Comparison of ENCODE assay signal across 29 cellular contexts in the genomic region with DNA sequence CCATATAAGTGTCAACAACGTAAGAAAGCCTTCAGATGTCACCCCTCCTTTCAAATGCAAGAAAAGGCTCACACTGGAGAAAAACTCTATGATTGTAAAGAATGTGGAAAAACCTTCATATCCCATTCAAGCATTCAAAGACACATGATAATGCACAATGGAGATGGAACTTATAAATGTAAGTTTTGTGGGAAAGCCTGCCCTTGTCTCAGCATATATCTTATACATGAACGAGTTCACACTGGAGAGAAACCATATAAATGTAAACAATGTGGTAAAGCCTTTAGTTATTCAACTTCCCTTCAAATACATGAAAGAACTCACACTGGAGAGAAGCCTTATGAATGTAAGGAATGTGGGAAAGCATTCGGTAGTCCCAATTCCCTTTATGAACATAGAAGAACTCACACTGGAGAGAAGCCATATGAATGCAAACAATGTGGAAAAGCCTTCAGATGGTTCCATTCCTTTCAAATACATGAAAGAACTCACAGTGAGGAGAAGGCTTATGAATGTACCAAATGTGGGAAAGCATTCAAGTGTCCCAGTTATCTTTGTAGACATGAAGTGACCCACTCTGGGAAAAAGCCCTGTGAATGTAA. TPM values are rescaled to one million over a fixed set of nuclear protein-coding genes. Genes with fewer than 3 reads are reported as not detected.
A peak's percentile ranks its signal among the peaks of the same experiment; 100 is the strongest.
DNase-seq lines count a peak whose midpoint lies in the region; ATAC-seq, FAIRE-seq and TF ChIP-seq lines count a peak whose summit lies in the region.
"Had no signal": no experiment of that assay in that cellular context is flagged by ENCODE, and none has a peak within 500 bp of the region (broad histone marks: within the 10 kb centered on the region; RNA-seq: fewer than 3 reads in every experiment).

No MANE protein-coding gene starts in this region.

- H3K4me3 Mint-ChIP-seq in stimulated activated naive B cell treated with anti-CD40 and anti-IgM and Interleukin-4, amounts not matched to agents 10 μg/mL and 1 μg/mL and 100 μg/mL, for 72 hours: no peak overlapping the region
- H3K4me3 Mint-ChIP-seq: activated CD4-positive, alpha-beta T cell treated with anti-CD3 and anti-CD28 coated beads, Interleukin-2, amount 10 ng/mL, durations not matched to agents 7 days and 5 days; activated naive CD8-positive, alpha-beta T cell treated with anti-CD3 and anti-CD28 coated beads, Interleukin-2, amount 10 ng/mL, durations not matched to agents 7 days and 5 days; activated T-cell treated with anti-CD3 and anti-CD28 coated beads, Interleukin-2, amount 50 U/mL, for 24 hours; dendritic cell treated with granulocyte-macrophage colony-stimulating factor and Interleukin-4, amounts not matched to agents 40 ng/mL and 50 ng/mL, for 4 days had no signal

- no peaks in the 10 kb centered on the region for H3K9me1 ChIP-seq in K562 (ENCODE audit: control insufficient read depth, insufficient read depth, low read length)

- CTCF ChIA-PET in K562 (lab: Yijun Ruan, JAX; ENCODE audit: low intra/inter-chr PET ratio): no interaction called here

- intact Hi-C loops in K562 (cut with micrococcal nuclease): no loop called here

- DNase-seq in OCI-M1 (lab: John Stamatoyannopoulos, UW): peak; percentile 58
- DNase-seq in K562 (ENCODE audit: extremely low read depth in 1 of 4, low spot score in 3 of 4): no peak
- DNase-seq in thoracic aorta (ENCODE audit: low spot score): no peak
- no peak for DNase-seq in stimulated activated naive B cell treated with anti-CD40 and anti-IgM and Interleukin-4, amounts not matched to agents 10 μg/mL and 1 μg/mL and 100 μg/mL, for 72 hours
- DNase-seq: activated CD4-positive, alpha-beta T cell treated with anti-CD3 and anti-CD28 coated beads, Interleukin-2, amount 10 ng/mL, durations not matched to agents 7 days and 5 days; activated gamma-delta T cell; activated naive CD8-positive, alpha-beta T cell treated with anti-CD3 and anti-CD28 coated beads, Interleukin-2, amount 10 ng/mL, durations not matched to agents 7 days and 5 days; activated T-cell treated with anti-CD3 and anti-CD28 coated beads, Interleukin-2, amount 50 U/mL, for 24 hours; caudate nucleus; COR-L47; esophagus squamous epithelium; foreskin keratinocyte; GDM1; heart right ventricle; NCI-H1092; NCI-H1694; NCI-H446 treated with DMSO at 0.1 percent for 48 hours; NCI-H82; RPMI8226; stimulated activated CD4-positive, alpha-beta T cell treated with anti-CD3 and anti-CD28 coated beads, Interleukin-4, amount 100 ng/mL, for 1 hour; transverse colon; WERI-Rb-1 had no signal

- H3K4me1 Mint-ChIP-seq in stimulated activated naive B cell treated with anti-CD40 and anti-IgM and Interleukin-4, amounts not matched to agents 10 μg/mL and 1 μg/mL and 100 μg/mL, for 72 hours: no peaks in the 10 kb centered on the region
- H3K4me1 Mint-ChIP-seq: activated CD4-positive, alpha-beta T cell treated with anti-CD3 and anti-CD28 coated beads, Interleukin-2, amount 10 ng/mL, durations not matched to agents 7 days and 5 days; activated naive CD8-positive, alpha-beta T cell treated with anti-CD3 and anti-CD28 coated beads, Interleukin-2, amount 10 ng/mL, durations not matched to agents 7 days and 5 days had no signal

- POLR2A ChIA-PET in K562 (lab: Yijun Ruan, JAX): no interaction called here

- H3K36me3 Mint-ChIP-seq in stimulated activated naive B cell treated with anti-CD40 and anti-IgM and Interleukin-4, amounts not matched to agents 10 μg/mL and 1 μg/mL and 100 μg/mL, for 72 hours: peaks cover 51 to 70% of the 10 kb centered on the region in 2 donors

- H3K9me3 Mint-ChIP-seq in stimulated activated naive B cell treated with anti-CD40 and anti-IgM and Interleukin-4, amounts not matched to agents 10 μg/mL and 1 μg/mL and 100 μg/mL, for 72 hours: peaks cover 12 to 27% of the 10 kb centered on the region in 2 donors

- H3K27ac ChIP-seq in K562 (ENCODE audit: extremely low read depth, low read depth, low read length) (no peak overlapping the region), thoracic aorta (no peak overlapping the region)
- H3K27ac ChIP-seq: C4-2B, esophagus squamous epithelium, foreskin keratinocyte, heart right ventricle, SJSA1, transverse colon, WERI-Rb-1 had no signal

- TF ChIP-seq CTCF in K562 (IDR thresholded peaks at IDR 0.05 in 2 of 3, conservative IDR thresholded peaks at IDR 0.05 in 1 of 3; ENCODE audit: insufficient read depth in 2 of 3, low read depth in 1 of 3, low read length in 3 of 3): no peak
- no peak for TF ChIP-seq CTCF in thoracic aorta (IDR thresholded peaks at IDR 0.05)

- H3K4me1 ChIP-seq in K562 (replicated peaks in 1 of 2; ENCODE audit: control insufficient read depth in 2 of 2, insufficient read depth in 2 of 2, low read length in 2 of 2) (no peaks in the 10 kb centered on the region; a peak in 1 of 5 replicates), mucosa of stomach (ENCODE audit: control insufficient read depth, insufficient read depth, low read length) (no peaks in the 10 kb centered on the region), thoracic aorta (ENCODE audit: control insufficient read depth in 1 of 2, low read depth in 2 of 2) (no peaks in the 10 kb centered on the region)
- H3K4me1 ChIP-seq: esophagus squamous epithelium, foreskin keratinocyte, heart right ventricle, SJSA1, transverse colon had no signal

- no peak overlapping the region for H3K4me2 ChIP-seq in K562 (ENCODE audit: insufficient read depth, low read length)

- 30% methylated on average over 3 of the region's 3 CpGs for WGBS in K562 (ENCODE audit: insufficient coverage, low coverage, missing lambda C conversion rate)

- H3K4me3 ChIP-seq in K562 (no peak overlapping the region), mucosa of stomach (ENCODE audit: low read length) (peak overlapping the region; percentile 12), thoracic aorta (peak overlapping the region; percentile 1)
- H3K4me3 ChIP-seq: heart right ventricle, SJSA1 had no signal

- H3K27me3 ChIP-seq in K562 (ENCODE audit: control insufficient read depth in 2 of 2, insufficient read depth in 2 of 2, low read length in 2 of 2) (no peaks in the 10 kb centered on the region), mucosa of stomach (ENCODE audit: control insufficient read depth, insufficient read depth, low read length) (no peaks in the 10 kb centered on the region), thoracic aorta (replicated peaks; ENCODE audit: insufficient read depth) (no peaks in the 10 kb centered on the region)
- H3K27me3 ChIP-seq: esophagus squamous epithelium, foreskin keratinocyte, heart right ventricle, SJSA1, transverse colon had no signal

- FAIRE-seq in K562 (lab: Jason Lieb, UNC): no peak

- no peak for ATAC-seq in K562
- no peak for ATAC-seq in thoracic aorta (ENCODE audit: insufficient number of reproducible peaks, low FRiP score, low read depth)
- no peak for ATAC-seq in stimulated activated naive B cell treated with anti-CD40 and anti-IgM and Interleukin-4, amounts not matched to agents 10 μg/mL and 1 μg/mL and 100 μg/mL, for 72 hours (replicated peaks)
- ATAC-seq in HG03432 (IDR thresholded peaks at IDR 0.05; ENCODE audit: unreplicated experiment): no peak
- no peak for ATAC-seq in HG02970 (IDR thresholded peaks at IDR 0.05; ENCODE audit: low FRiP score, unreplicated experiment)
- ATAC-seq: foreskin keratinocyte, heart right ventricle, sciatic nerve had no signal

- no peaks in the 10 kb centered on the region for H3K79me2 ChIP-seq in K562 (ENCODE audit: control insufficient read depth, insufficient read depth, low read length)

- no peak for TF ChIP-seq RAD21 in K562 (CRISPR knock-in tag; conservative IDR thresholded peaks at IDR 0.05 in 1 of 2, IDR thresholded peaks at IDR 0.05 in 1 of 2)

- H4K20me1 ChIP-seq in K562 (replicated peaks; ENCODE audit: control insufficient read depth, insufficient read depth, low read length): no peaks in the 10 kb centered on the region

- no TSS peak for BruUV-seq in K562 (replicated peaks; lab: Mats Ljungman, UMichigan)

- in situ Hi-C loops in K562 (cut with MboI): no loop called here

- H3K27me3 Mint-ChIP-seq in stimulated activated naive B cell treated with anti-CD40 and anti-IgM and Interleukin-4, amounts not matched to agents 10 μg/mL and 1 μg/mL and 100 μg/mL, for 72 hours: no peaks in the 10 kb centered on the region
- H3K27me3 Mint-ChIP-seq: activated CD4-positive, alpha-beta T cell treated with anti-CD3 and anti-CD28 coated beads, Interleukin-2, amount 10 ng/mL, durations not matched to agents 7 days and 5 days; activated naive CD8-positive, alpha-beta T cell treated with anti-CD3 and anti-CD28 coated beads, Interleukin-2, amount 10 ng/mL, durations not matched to agents 7 days and 5 days; activated T-cell treated with anti-CD3 and anti-CD28 coated beads, Interleukin-2, amount 50 U/mL, for 24 hours; dendritic cell treated with granulocyte-macrophage colony-stimulating factor and Interleukin-4, amounts not matched to agents 40 ng/mL and 50 ng/mL, for 4 days had no signal

- H3K36me3 ChIP-seq in K562 (ENCODE audit: control insufficient read depth, insufficient read depth, low read length) (peaks cover 30% of the 10 kb centered on the region), mucosa of stomach (ENCODE audit: control insufficient read depth, insufficient read depth, low read length) (peaks cover 13% of the 10 kb centered on the region), thoracic aorta (peaks cover 74% of the 10 kb centered on the region)
- H3K36me3 ChIP-seq: SJSA1 had no signal

- TF ChIP-seq EP300 in K562 (IDR thresholded peaks at IDR 0.05; ENCODE audit: low read length): no peak

- H3K9me3 ChIP-seq in K562 (replicated peaks; ENCODE audit: control insufficient read depth, insufficient read depth, low read depth, low read length) (peaks cover 38% of the 10 kb centered on the region), mucosa of stomach (ENCODE audit: control insufficient read depth, low read length) (peaks cover 39% of the 10 kb centered on the region), thoracic aorta (peaks cover 98% of the 10 kb centered on the region)

- no peak overlapping the region for H3K27ac Mint-ChIP-seq in stimulated activated naive B cell treated with anti-CD40 and anti-IgM and Interleukin-4, amounts not matched to agents 10 μg/mL and 1 μg/mL and 100 μg/mL, for 72 hours
- H3K27ac Mint-ChIP-seq: activated CD4-positive, alpha-beta T cell treated with anti-CD3 and anti-CD28 coated beads, Interleukin-2, amount 10 ng/mL, durations not matched to agents 7 days and 5 days; activated naive CD8-positive, alpha-beta T cell treated with anti-CD3 and anti-CD28 coated beads, Interleukin-2, amount 10 ng/mL, durations not matched to agents 7 days and 5 days; activated T-cell treated with anti-CD3 and anti-CD28 coated beads, Interleukin-2, amount 50 U/mL, for 24 hours; dendritic cell treated with granulocyte-macrophage colony-stimulating factor and Interleukin-4, amounts not matched to agents 40 ng/mL and 50 ng/mL, for 4 days had no signal

- TF ChIP-seq POLR2A in K562 (conservative IDR thresholded peaks at IDR 0.05): no peak

- no peak overlapping the region for H3K9ac ChIP-seq in K562 (ENCODE audit: insufficient read depth in 1 of 2, low read depth in 2 of 2, low read length in 2 of 2)
- no peak overlapping the region for H3K9ac ChIP-seq in mucosa of stomach (ENCODE audit: low read length)

- H2AFZ ChIP-seq in K562 (ENCODE audit: low read depth, low read length): no peak overlapping the region

RNA-seq across cellular contexts. Expression of a gene that starts 11.1 kb away (rescaled TPM):
- total RNA-seq in K562 (2011; cell fraction: chromatin; rRNA removed; ENCODE audit: low replicate concordance): 6.4 and 24.9 TPM in 2 replicates
- 5.0 and 5.5 TPM in 2 replicates for total RNA-seq in K562 (2011; cell fraction: nucleolus; rRNA removed)
- total RNA-seq in K562 (2011; cell fraction: nucleoplasm; rRNA removed): 7.2 and 7.9 TPM in 2 replicates
- total RNA-seq in K562 (2014; rRNA removed) (2.0 TPM in 2 replicates), K562 (2014; rRNA removed; fragmentation: Illumina TruSeq; extraction: Trizol) (4.5 and 4.7 TPM in 2 replicates), K562 (2015; rRNA removed; fragmentation: Illumina TruSeq; extraction: Trizol) (2.2 TPM in 2 replicates), K562 (2021) (2.9 and 3.4 TPM in 2 replicates), thoracic aorta (1 to 10 TPM; 4.7 to 9.0 TPM)
- polyA plus RNA-seq in K562 (2011; rRNA removed) (0.55 and 4.5 TPM in 2 replicates), K562 (2014; fragmentation: Illumina TruSeq; extraction: Trizol) (2.3 and 2.7 TPM in 2 replicates), K562 (2014; fragmentation: Nextera tagmentation; extraction: Ambion mirVana) (1 to 10 TPM in 1 of 2 experiments, under 1 TPM in 1; 0.80 to 1.1 TPM), K562 (2014; rRNA removed) (0.98 and 1.5 TPM in 2 replicates)
- polyA plus RNA-seq in K562 (2011; cell fraction: cytosol; rRNA removed): 0.12 and 1.1 TPM in 2 replicates
- polyA plus RNA-seq in K562 (2011; cell fraction: nucleus; rRNA removed): 0.38 and 1.6 TPM in 2 replicates
- 1.2 and 2.4 TPM in 2 replicates for polyA plus RNA-seq in K562 (2012)
- 1.0 and 7.4 TPM in 2 replicates for polyA minus RNA-seq in K562 (2011; rRNA and poly(A)+ RNA removed)
- 0.18 and 3.8 TPM in 2 replicates for polyA minus RNA-seq in K562 (2011; cell fraction: cytosol; rRNA and poly(A)+ RNA removed)
- polyA minus RNA-seq in K562 (2011; cell fraction: nucleus; rRNA and poly(A)+ RNA removed): 0.78 and 3.2 TPM in 2 replicates

RNA-seq across cellular contexts. Expression of a gene that starts 22.9 kb away (rescaled TPM):
- 2.4 and 6.9 TPM in 2 replicates for total RNA-seq in K562 (2011; cell fraction: chromatin; rRNA removed; ENCODE audit: low replicate concordance)
- total RNA-seq in K562 (2011; cell fraction: nucleolus; rRNA removed): 2.6 and 2.8 TPM in 2 replicates
- 2.1 and 3.6 TPM in 2 replicates for total RNA-seq in K562 (2011; cell fraction: nucleoplasm; rRNA removed)
- total RNA-seq in K562 (2014; rRNA removed) (0.50 and 0.65 TPM in 2 replicates), K562 (2014; rRNA removed; fragmentation: Illumina TruSeq; extraction: Trizol) (1.4 and 2.1 TPM in 2 replicates), K562 (2015; rRNA removed; fragmentation: Illumina TruSeq; extraction: Trizol) (0.45 and 0.91 TPM in 2 replicates), K562 (2021) (0.78 and 1.2 TPM in 2 replicates), thoracic aorta (1 to 10 TPM in 1 of 2 donors, not detected in 1; 1.4 TPM)
- polyA plus RNA-seq in K562 (2011; rRNA removed) (0.12 and 0.46 TPM in 2 replicates), K562 (2014; fragmentation: Illumina TruSeq; extraction: Trizol) (0.30 and 0.56 TPM in 2 replicates), K562 (2014; fragmentation: Nextera tagmentation; extraction: Ambion mirVana) (under 1 TPM; 0.38 TPM), K562 (2014; rRNA removed) (0.30 TPM in 2 replicates)
- 0.06 and 0.07 TPM in 2 replicates for polyA plus RNA-seq in K562 (2011; cell fraction: cytosol; rRNA removed)
- 0.08 and 0.16 TPM in 2 replicates for polyA plus RNA-seq in K562 (2011; cell fraction: nucleus; rRNA removed)
- polyA plus RNA-seq in K562 (2012): 0.18 and 0.33 TPM in 2 replicates
- polyA minus RNA-seq in K562 (2011; rRNA and poly(A)+ RNA removed): 0.78 and 1.2 TPM in 2 replicates
- polyA minus RNA-seq in K562 (2011; cell fraction: cytosol; rRNA and poly(A)+ RNA removed): not detected in 2 replicates
- polyA minus RNA-seq in K562 (2011; cell fraction: nucleus; rRNA and poly(A)+ RNA removed): 0.40 and 0.44 TPM in 2 replicates

RNA-seq across cellular contexts. Expression of a gene that starts 40.2 kb away (rescaled TPM):
- total RNA-seq in K562 (2011; cell fraction: chromatin; rRNA removed; ENCODE audit: low replicate concordance): 3.0 and 10.3 TPM in 2 replicates
- total RNA-seq in K562 (2011; cell fraction: nucleolus; rRNA removed): 2.2 and 4.1 TPM in 2 replicates
- 4.5 and 6.3 TPM in 2 replicates for total RNA-seq in K562 (2011; cell fraction: nucleoplasm; rRNA removed)
- total RNA-seq in K562 (2014; rRNA removed) (2.6 and 3.0 TPM in 2 replicates), K562 (2014; rRNA removed; fragmentation: Illumina TruSeq; extraction: Trizol) (3.9 and 4.7 TPM in 2 replicates), K562 (2015; rRNA removed; fragmentation: Illumina TruSeq; extraction: Trizol) (3.6 and 3.8 TPM in 2 replicates), K562 (2021) (2.2 and 3.0 TPM in 2 replicates), thoracic aorta (1 to 10 TPM; 6.6 to 7.0 TPM)
- polyA plus RNA-seq in K562 (2011; rRNA removed) (0.53 and 2.0 TPM in 2 replicates), K562 (2014; fragmentation: Illumina TruSeq; extraction: Trizol) (3.4 and 4.0 TPM in 2 replicates), K562 (2014; fragmentation: Nextera tagmentation; extraction: Ambion mirVana) (1 to 10 TPM; 2.9 to 4.1 TPM), K562 (2014; rRNA removed) (2.3 and 4.1 TPM in 2 replicates)
- 0.28 and 0.57 TPM in 2 replicates for polyA plus RNA-seq in K562 (2011; cell fraction: cytosol; rRNA removed)
- polyA plus RNA-seq in K562 (2011; cell fraction: nucleus; rRNA removed): 0.52 and 0.82 TPM in 2 replicates
- polyA plus RNA-seq in K562 (2012): 1.9 and 2.9 TPM in 2 replicates
- polyA minus RNA-seq in K562 (2011; rRNA and poly(A)+ RNA removed): 0.84 and 4.0 TPM in 2 replicates
- polyA minus RNA-seq in K562 (2011; cell fraction: cytosol; rRNA and poly(A)+ RNA removed): 1.1 TPM in 1 of 2 replicates, not detected in the other
- polyA minus RNA-seq in K562 (2011; cell fraction: nucleus; rRNA and poly(A)+ RNA removed): 1.2 and 1.3 TPM in 2 replicates
